ENCODE assay signal across 1 cellular context in genomic region chr10:122954731-122955050, GRCh38.
TF ChIP-seq lines count a peak whose summit lies in the region.

No MANE protein-coding gene starts in this region.

TF ChIP-seq in GM12878, 131 proteins besides CTCF, POLR2A, EP300 and RAD21:
- TF ChIP-seq MYB (IDR thresholded peaks at IDR 0.05; ENCODE audit: borderline replicate concordance, low read depth, low read length) = no peak
- no peak for TF ChIP-seq STAT3 (IDR thresholded peaks at IDR 0.05; ENCODE audit: low read depth, low read length)
- TF ChIP-seq LARP7 (IDR thresholded peaks at IDR 0.05) = 0 out of 2 replicates have a peak, but pooled peaks have one; percentile 5
- TF ChIP-seq IKZF2 (IDR thresholded peaks at IDR 0.05) = no peak
- TF ChIP-seq ZNF24 (IDR thresholded peaks at IDR 0.05) = no peak
TF ChIP-seq in GM12878: peak in this region for 1.
